18 cellular contexts compared by ENCODE assay signal in the genomic region with DNA sequence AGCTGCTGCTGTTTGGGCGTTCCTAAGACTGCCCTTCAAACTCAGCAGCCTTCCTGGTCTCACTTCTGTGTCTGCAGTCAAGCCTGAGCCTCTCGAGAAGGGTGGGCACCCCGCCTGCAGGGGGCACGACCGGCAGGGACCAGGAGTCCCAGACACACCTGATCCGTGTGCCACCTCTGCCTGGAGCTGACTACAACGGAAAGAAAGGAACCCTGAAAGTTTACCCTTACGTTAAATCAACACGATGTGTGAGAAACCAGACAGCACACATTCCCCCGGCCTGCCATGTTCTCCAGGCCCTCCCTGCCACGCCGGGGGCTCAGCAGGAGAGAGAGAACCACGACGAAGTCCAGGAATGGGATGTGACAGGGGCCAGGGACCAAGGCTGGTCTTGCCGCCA.
"Had no signal": no experiment of that assay in that cellular context is flagged by ENCODE, and none has a peak within 500 bp of the region (broad histone marks: within the 10 kb centered on the region; RNA-seq: fewer than 3 reads in every experiment).

No MANE protein-coding gene starts in this region.

- H3K27me3 Mint-ChIP-seq: naive B cell, type B pancreatic cell had no signal

- H3K4me3 ChIP-seq: coronary artery, heart left ventricle, ovary, right atrium auricular region, suprapubic skin, thyroid gland, uterus had no signal

- H3K27me3 ChIP-seq: heart left ventricle, ovary, right atrium auricular region, suprapubic skin, thyroid gland, uterus had no signal

- H3K27ac ChIP-seq: coronary artery, heart left ventricle, ovary, right atrium auricular region, suprapubic skin, uterus had no signal

- H3K4me3 Mint-ChIP-seq: nephron, type B pancreatic cell had no signal

- H3K9me3 Mint-ChIP-seq: naive B cell, nephron, type B pancreatic cell had no signal

- DNase-seq: effector CD8-positive, alpha-beta T cell; heart left ventricle; hippocampal formation; kidney glomerular epithelial cell; mesendoderm; naive B cell; ovary; small intestine; stimulated activated CD4-positive, alpha-beta T cell treated with anti-CD3 and anti-CD28 coated beads, Interleukin-2, amount 100 ng/mL, for 48 hours; stimulated activated naive CD8-positive, alpha-beta T cell treated with anti-CD3 and anti-CD28 coated beads, Interleukin-15, Interleukin-2, amounts not matched to agents 100 U/mL and 50 U/mL, for 24 hours; thyroid gland; uterus had no signal

- H3K27ac Mint-ChIP-seq: naive B cell, nephron, type B pancreatic cell had no signal

- H3K36me3 ChIP-seq: ovary, thyroid gland, uterus had no signal

- H3K9me3 ChIP-seq: heart left ventricle, ovary, right atrium auricular region, suprapubic skin, thyroid gland, uterus had no signal

- ATAC-seq: esophagus mucosa; heart left ventricle; stimulated activated naive CD8-positive, alpha-beta T cell treated with anti-CD3 and anti-CD28 coated beads, Interleukin-15, Interleukin-2, amounts not matched to agents 100 U/mL and 50 U/mL, for 24 hours had no signal
